ENCODE assay signal across 20 cellular contexts in genomic region chr5:1421521-1422341, GRCh38. TPM values are rescaled to one million over a fixed set of nuclear protein-coding genes. Genes with fewer than 3 reads are reported as not detected.
"Had no signal": no experiment of that assay in that cellular context is flagged by ENCODE, and none has a peak within 500 bp of the region (broad histone marks: within the 10 kb centered on the region; RNA-seq: fewer than 3 reads in every experiment).

No MANE protein-coding gene starts in this region.

- H3K27ac Mint-ChIP-seq: activated CD4-positive, alpha-beta memory T cell treated with anti-CD3 and anti-CD28 coated beads, Interleukin-2, amount 10 ng/mL, durations not matched to agents 7 days and 5 days; activated naive CD8-positive, alpha-beta T cell; memory B cell; type B pancreatic cell had no signal

- H3K27me3 Mint-ChIP-seq: activated CD4-positive, alpha-beta memory T cell treated with anti-CD3 and anti-CD28 coated beads, Interleukin-2, amount 10 ng/mL, durations not matched to agents 7 days and 5 days had no signal

- H3K36me3 ChIP-seq: esophagus muscularis mucosa, SJCRH30 had no signal

- H3K4me1 Mint-ChIP-seq: activated CD4-positive, alpha-beta memory T cell treated with anti-CD3 and anti-CD28 coated beads, Interleukin-2, amount 10 ng/mL, durations not matched to agents 7 days and 5 days; central memory CD8-positive, alpha-beta T cell had no signal

- H3K27me3 ChIP-seq: body of pancreas, SJCRH30 had no signal

- H3K9me3 Mint-ChIP-seq: type B pancreatic cell had no signal

- H3K4me1 ChIP-seq: body of pancreas, esophagus muscularis mucosa, SJCRH30 had no signal

- H3K4me3 ChIP-seq: body of pancreas, esophagus muscularis mucosa, SJCRH30 had no signal

- H3K4me3 Mint-ChIP-seq: activated CD4-positive, alpha-beta memory T cell treated with anti-CD3 and anti-CD28 coated beads, Interleukin-2, amount 10 ng/mL, durations not matched to agents 7 days and 5 days; activated naive CD8-positive, alpha-beta T cell; central memory CD8-positive, alpha-beta T cell; memory B cell; type B pancreatic cell had no signal

- H3K9me3 ChIP-seq: SJCRH30 had no signal

- H3K36me3 Mint-ChIP-seq: activated naive CD8-positive, alpha-beta T cell; type B pancreatic cell had no signal

- DNase-seq: activated CD4-positive, alpha-beta memory T cell treated with anti-CD3 and anti-CD28 coated beads, Interleukin-2, amount 10 ng/mL, durations not matched to agents 7 days and 5 days; activated CD4-positive, alpha-beta T cell treated with anti-CD3 and anti-CD28 coated beads for 1 hour; activated effector memory CD4-positive, alpha-beta T cell treated with anti-CD3 and anti-CD28 coated beads, Interleukin-2, amount 50 U/mL, for 16 hours; activated T-cell treated with anti-CD3 and anti-CD28 coated beads, Interleukin-2, amount 50 U/mL, for 48 hours; amniotic stem cell; cortex of kidney; effector CD4-positive, alpha-beta T cell; SJCRH30; stimulated activated CD4-positive, alpha-beta T cell treated with anti-CD3 and anti-CD28 coated beads, Interleukin-15, amount 100 ng/mL, for 24 hours; stimulated activated CD4-positive, alpha-beta T cell treated with anti-CD3 and anti-CD28 coated beads, Interleukin-4, amount 100 ng/mL, for 4 hours; stimulated activated CD8-positive, alpha-beta memory T cell treated with anti-CD3 and anti-CD28 coated beads, Interleukin-4, amount 100 ng/mL, for 48 hours; stimulated activated naive CD8-positive, alpha-beta T cell treated with anti-CD3 and anti-CD28 coated beads, Interleukin-15, Interleukin-2, amounts not matched to agents 100 U/mL and 50 U/mL, for 24 hours had no signal

- ATAC-seq: body of pancreas; stimulated activated naive CD8-positive, alpha-beta T cell treated with anti-CD3 and anti-CD28 coated beads, Interleukin-15, Interleukin-2, amounts not matched to agents 100 U/mL and 50 U/mL, for 24 hours had no signal

- H3K27ac ChIP-seq: body of pancreas, esophagus muscularis mucosa, SJCRH30 had no signal

RNA-seq across cellular contexts. Expression of gene SLC6A3, which starts 23.5 kb away (rescaled TPM):
- total RNA-seq: activated CD4-positive, alpha-beta memory T cell treated with anti-CD3 and anti-CD28 coated beads, Interleukin-2, amount 10 ng/mL, durations not matched to agents 7 days and 5 days; body of pancreas; osteocyte; skeletal muscle tissue had no signal
